In genomic region chr11:33665666-33666065, GRCh38 we compare ENCODE assay signal across 24 cellular contexts. TPM values are rescaled to one million over a fixed set of nuclear protein-coding genes. Genes with fewer than 3 reads are reported as not detected.
DNase-seq lines count a peak whose midpoint lies in the region; ATAC-seq, FAIRE-seq and TF ChIP-seq lines count a peak whose summit lies in the region.
"Had no signal": no experiment of that assay in that cellular context is flagged by ENCODE, and none has a peak within 500 bp of the region (broad histone marks: within the 10 kb centered on the region; RNA-seq: fewer than 3 reads in every experiment).

No MANE protein-coding gene starts in this region.

- no peak overlapping the region for H2BK15ac ChIP-seq in mesenchymal stem cell (ENCODE audit: low read depth, poor library complexity, severe bottlenecking)

- H4K8ac ChIP-seq in mesenchymal stem cell (ENCODE audit: low read length), result no peak overlapping the region

- H3K23ac ChIP-seq in mesenchymal stem cell (ENCODE audit: low read length in 2 of 2), result no peak overlapping the region

- H3K4me1 ChIP-seq in right atrium auricular region, result no peaks in the 10 kb centered on the region
- H3K4me1 ChIP-seq in keratinocyte (ENCODE audit: control insufficient read depth, extremely low read depth, insufficient read depth, low read length), result peaks cover 40% of the 10 kb centered on the region
- H3K4me1 ChIP-seq in upper lobe of right lung, result no peaks in the 10 kb centered on the region
- peaks cover 2% of the 10 kb centered on the region for H3K4me1 ChIP-seq in mesenchymal stem cell (ENCODE audit: control insufficient read depth, insufficient read depth, low read depth, low read length)
- H3K4me1 ChIP-seq: A549 had no signal

- no peaks in the 10 kb centered on the region for H3K79me1 ChIP-seq in mesenchymal stem cell (replicated peaks; ENCODE audit: low read length, poor library complexity, severe bottlenecking)

- H3K27ac ChIP-seq in right atrium auricular region (no peak overlapping the region), keratinocyte (ENCODE audit: control insufficient read depth, insufficient read depth, low read length) (no peak overlapping the region), upper lobe of right lung (no peak overlapping the region), mesenchymal stem cell (ENCODE audit: low read length, poor library complexity, severe bottlenecking) (no peak overlapping the region)
- H3K27ac ChIP-seq: 22Rv1, A549 had no signal

- H3K27me3 ChIP-seq in right atrium auricular region (no peaks in the 10 kb centered on the region), keratinocyte (ENCODE audit: control insufficient read depth, extremely low read depth, insufficient read depth, low read length) (no peaks in the 10 kb centered on the region), upper lobe of right lung (no peaks in the 10 kb centered on the region), mesenchymal stem cell (ENCODE audit: control insufficient read depth in 1 of 2, insufficient read depth in 1 of 2, low read length in 2 of 2) (no peaks in the 10 kb centered on the region)

- H3K9me3 ChIP-seq in right atrium auricular region (no peaks in the 10 kb centered on the region), keratinocyte (ENCODE audit: control insufficient read depth, low read depth, low read length) (no peaks in the 10 kb centered on the region), upper lobe of right lung (no peaks in the 10 kb centered on the region), mesenchymal stem cell (ENCODE audit: control insufficient read depth, low read length) (no peaks in the 10 kb centered on the region)
- H3K9me3 ChIP-seq: A549, HAP-1 had no signal

- ATAC-seq in left ventricle myocardium superior (no peak), esophagus mucosa (peak; percentile 59), upper lobe of right lung (peak; percentile 7)
- ATAC-seq: A549 had no signal

- no peak overlapping the region for H3K4ac ChIP-seq in mesenchymal stem cell (ENCODE audit: low read depth in 1 of 2, low read length in 2 of 2)

- FAIRE-seq in keratinocyte (lab: Jason Lieb, UNC), result no peak
- FAIRE-seq: A549, H54 had no signal

- H4K91ac ChIP-seq in mesenchymal stem cell (ENCODE audit: low read length), result no peak overlapping the region

- no peaks in the 10 kb centered on the region for H3K79me2 ChIP-seq in keratinocyte (ENCODE audit: control insufficient read depth, insufficient read depth, low read length)

- no peak overlapping the region for H2AK5ac ChIP-seq in mesenchymal stem cell (ENCODE audit: low read length, severe bottlenecking)

- dilution Hi-C loops in keratinocyte (cut with MboI; ENCODE audit: extremely low pct_ligation_motif_present, low sequenced_read_pairs), result no loop called here

- H3K18ac ChIP-seq in mesenchymal stem cell (ENCODE audit: low read depth in 1 of 2, low read length in 2 of 2), result no peak overlapping the region

- intact Hi-C loops in left ventricle myocardium superior (cut with micrococcal nuclease), result loop anchor here (10.0 kb wide), 1 partner anchor 271 kb away; no protein-coding TSS in a partner anchor
- intact Hi-C loops in upper lobe of right lung (cut with DNase I), result no loop called here

- TF ChIP-seq CTCF in right atrium auricular region (IDR thresholded peaks at IDR 0.05) (no peak), keratinocyte (optimal IDR thresholded peaks at IDR 0.05 in 1 of 3, IDR thresholded peaks at IDR 0.05 in 1 of 3, conservative IDR thresholded peaks at IDR 0.05 in 1 of 3; ENCODE audit: extremely low read depth in 1 of 3, insufficient read depth in 2 of 3, low read length in 3 of 3) (no peak), upper lobe of right lung (IDR thresholded peaks at IDR 0.05) (no peak)

- no peaks in the 10 kb centered on the region for H3K36me3 ChIP-seq in right atrium auricular region
- no peaks in the 10 kb centered on the region for H3K36me3 ChIP-seq in keratinocyte (ENCODE audit: control insufficient read depth in 2 of 2, extremely low read depth in 1 of 2, insufficient read depth in 2 of 2, low read length in 2 of 2)
- no peaks in the 10 kb centered on the region for H3K36me3 ChIP-seq in upper lobe of right lung
- peaks cover 13 to 84% of the 10 kb centered on the region in 2 experiments for H3K36me3 ChIP-seq in mesenchymal stem cell (ENCODE audit: control insufficient read depth in 1 of 2, insufficient read depth in 2 of 2, low read depth in 1 of 2, low read length in 2 of 2)
- H3K36me3 ChIP-seq: HAP-1 had no signal

- DNase-seq in right atrium auricular region (ENCODE audit: low spot score) (peak; percentile 23), left ventricle myocardium superior (no peak), keratinocyte (ENCODE audit: low read depth, low spot score) (no peak), upper lobe of right lung (no peak), AG08396 (ENCODE audit: low spot score) (no peak), hepatic stellate cell (ENCODE audit: low spot score) (no peak), mesenchymal stem cell (no peak)
- DNase-seq: ACHN; C1 segment of cervical spinal cord; Calu3; CD4-positive, alpha-beta memory T cell; COR-L47; DMS53; DMS79 treated with DMSO at 0.1 percent for 48 hours; GF-D8; GOT3 had no signal

- no peaks in the 10 kb centered on the region for H4K20me1 ChIP-seq in keratinocyte (ENCODE audit: control insufficient read depth, extremely low read depth, insufficient read depth, low read length)

- H3K4me2 ChIP-seq in keratinocyte (ENCODE audit: control insufficient read depth, extremely low read depth, insufficient read depth, low read depth, low read length) (peak overlapping the region; percentile 22), mesenchymal stem cell (ENCODE audit: low read length, poor library complexity, severe bottlenecking) (no peak overlapping the region)
- H3K4me2 ChIP-seq: A549 had no signal

- H3K14ac ChIP-seq in mesenchymal stem cell (ENCODE audit: low read length in 2 of 2), result no peak overlapping the region

- no peak overlapping the region for H2BK120ac ChIP-seq in mesenchymal stem cell (ENCODE audit: low read depth, low read length)

- H3K4me3 ChIP-seq in right atrium auricular region (no peak overlapping the region), keratinocyte (ENCODE audit: control insufficient read depth in 2 of 3, extremely low read depth in 1 of 3, insufficient read depth in 2 of 3, low read depth in 1 of 3, low read length in 3 of 3) (no peak overlapping the region), upper lobe of right lung (no peak overlapping the region), mesenchymal stem cell (ENCODE audit: insufficient read depth in 1 of 2, low read depth in 1 of 2, low read length in 2 of 2) (no peak overlapping the region)
- H3K4me3 ChIP-seq: A549, HAP-1 had no signal

- H2BK5ac ChIP-seq in mesenchymal stem cell (ENCODE audit: low read depth, low read length, poor library complexity, severe bottlenecking), result no peak overlapping the region

- H2AFZ ChIP-seq in keratinocyte (ENCODE audit: control insufficient read depth, low read length) (no peak overlapping the region), mesenchymal stem cell (ENCODE audit: low read depth, low read length) (no peak overlapping the region)

- 71% methylated on average over 3 of the region's 3 CpGs for WGBS in mesenchymal stem cell

- no peak overlapping the region for H3K9ac ChIP-seq in keratinocyte (ENCODE audit: control insufficient read depth, extremely low read depth, insufficient read depth, low read length)
- H3K9ac ChIP-seq in mesenchymal stem cell (ENCODE audit: low read length), result no peak overlapping the region

- no peak overlapping the region for H2BK12ac ChIP-seq in mesenchymal stem cell (ENCODE audit: low read length in 2 of 2)

- no peaks in the 10 kb centered on the region for H3K9me1 ChIP-seq in keratinocyte (ENCODE audit: control insufficient read depth, extremely low read depth, insufficient read depth, low read length)

RNA-seq across cellular contexts. Expression of gene C11orf91, which starts 35.0 kb away (rescaled TPM):
- total RNA-seq in right atrium auricular region (not detected), left ventricle myocardium superior (not detected), esophagus mucosa (1.1 TPM), upper lobe of right lung (1.5 TPM)
- 0.10 to 0.16 TPM (median 0.10 TPM) in 3 replicates for polyA plus RNA-seq in keratinocyte
- polyA plus RNA-seq in keratinocyte (2011; ENCODE audit: low read depth), result not detected
- polyA plus RNA-seq in keratinocyte (2011; cell fraction: cytosol; rRNA removed), result not detected in 2 replicates
- polyA plus RNA-seq in keratinocyte (2011; cell fraction: nucleus; rRNA removed), result 0.36 TPM in 1 of 2 replicates, not detected in the other
- 0.18 TPM in 1 of 2 replicates, not detected in the other for polyA plus RNA-seq in keratinocyte (2012; ENCODE audit: low replicate concordance)
- polyA minus RNA-seq in keratinocyte, result not detected in 3 replicates
- polyA minus RNA-seq in keratinocyte (2011; cell fraction: cytosol; rRNA and poly(A)+ RNA removed), result not detected
- 1.2 TPM in 1 of 2 replicates, not detected in the other for polyA minus RNA-seq in keratinocyte (2011; cell fraction: nucleus; rRNA and poly(A)+ RNA removed)
- polyA plus RNA-seq in mesenchymal stem cell (2013, experiment 1 of 2), result not detected
- polyA plus RNA-seq in mesenchymal stem cell (2013, experiment 2 of 2), result 0.07 TPM
- total RNA-seq: Daoy, G401 had no signal
- polyA plus RNA-seq: BJ; CD4-positive, alpha-beta memory T cell had no signal
